ENCODE assay signal across 8 cellular contexts in genomic region chr5:57174850-57175525, GRCh38. TPM values are rescaled to one million over a fixed set of nuclear protein-coding genes. Genes with fewer than 3 reads are reported as not detected.
A peak's percentile ranks its signal among the peaks of the same experiment; 100 is the strongest.
DNase-seq lines count a peak whose midpoint lies in the region; ATAC-seq and TF ChIP-seq lines count a peak whose summit lies in the region.

No MANE protein-coding gene starts in this region.

- H3K27ac Mint-ChIP-seq in activated T-helper 1 cell treated with anti-CD3 and anti-CD28 coated beads, Interleukin-12 subunit alpha, Interleukin-12 subunit beta, Interleukin-2, Interleukin-4 antibody, amounts not matched to agents 30 ng/mL and 10 ng/mL and 1 ng/mL, durations not matched to agents 14 hours and 24 hours and 36 hours: peak overlapping the region; percentile 97
- H3K27ac Mint-ChIP-seq in stimulated activated memory B cell treated with anti-CD40 and anti-IgM and Interleukin-4, amounts not matched to agents 10 μg/mL and 1 μg/mL and 100 μg/mL, for 72 hours: peak overlapping the region; percentile 93

- peak overlapping the region; percentile 99 for H3K9ac ChIP-seq in iPS-15b (ENCODE audit: low read depth, low read length)

- H3K4me1 Mint-ChIP-seq in activated T-helper 1 cell treated with anti-CD3 and anti-CD28 coated beads, Interleukin-12 subunit alpha, Interleukin-12 subunit beta, Interleukin-2, Interleukin-4 antibody, amounts not matched to agents 30 ng/mL and 10 ng/mL and 1 ng/mL, durations not matched to agents 14 hours and 24 hours and 36 hours (ENCODE audit: low read depth): peaks cover 62% of the 10 kb centered on the region
- peaks cover 53% of the 10 kb centered on the region for H3K4me1 Mint-ChIP-seq in stimulated activated memory B cell treated with anti-CD40 and anti-IgM and Interleukin-4, amounts not matched to agents 10 μg/mL and 1 μg/mL and 100 μg/mL, for 72 hours

- intact Hi-C loops in heart left ventricle (cut with DNase I): loop anchor here in 9 of 10 donors (5.0 to 10.0 kb wide), 5 partner anchors 32 to 1180 kb away; partner anchors contain the start of genes IL6ST (in 1 of the 9) and MIER3 (in 1 of the 9)
- intact Hi-C loops in Right ventricle myocardium inferior (cut with DNase I): loop anchor here (5.0 kb wide), 2 partner anchors 32 to 47 kb away; no protein-coding TSS in a partner anchor
- intact Hi-C loops in activated T-helper 1 cell treated with anti-CD3 and anti-CD28 coated beads, Interleukin-12 subunit alpha, Interleukin-12 subunit beta, Interleukin-2, Interleukin-4 antibody, amounts not matched to agents 30 ng/mL and 10 ng/mL and 1 ng/mL, durations not matched to agents 14 hours and 24 hours and 36 hours (cut with micrococcal nuclease): loop anchor here (1.0 to 10.0 kb wide), 9 partner anchors 46 to 1980 kb away; partner anchors contain the start of genes DHX29, MTREX and SLC38A9

- H3K36me3 ChIP-seq in heart left ventricle (peaks cover 0 to 6% (median 0%) of the 10 kb centered on the region in 9 donors), iPS-15b (ENCODE audit: control insufficient read depth, insufficient read depth, low read length) (no peaks in the 10 kb centered on the region)

- 1 to 2% (median 1%) methylated on average over 11 of the region's 11 CpGs for WGBS in heart left ventricle, 4 donors

- ATAC-seq in heart left ventricle: no peak
- no peak for ATAC-seq in Right ventricle myocardium inferior
- no peak for ATAC-seq in stimulated activated memory B cell treated with anti-CD40 and anti-IgM and Interleukin-4, amounts not matched to agents 10 μg/mL and 1 μg/mL and 100 μg/mL, for 72 hours
- no peak for ATAC-seq in HG03139 (IDR thresholded peaks at IDR 0.05; ENCODE audit: unreplicated experiment)

- H3K4me3 ChIP-seq in heart left ventricle (peak overlapping the region; percentile 71 to 98 (median 89)), iPS-15b (ENCODE audit: low read depth, low read length) (peak overlapping the region; percentile 87)

- no peak for DNase-seq in heart left ventricle
- no peak for DNase-seq in Right ventricle myocardium inferior (ENCODE audit: missing footprints)
- DNase-seq in activated T-helper 1 cell treated with anti-CD3 and anti-CD28 coated beads, Interleukin-12 subunit alpha, Interleukin-12 subunit beta, Interleukin-2, Interleukin-4 antibody, amounts not matched to agents 30 ng/mL and 10 ng/mL and 1 ng/mL, durations not matched to agents 14 hours and 24 hours and 36 hours (ENCODE audit: low spot score): peak; percentile 8
- DNase-seq in NOMO-1 treated with dmso at 0.1 percent for 144 hours (lab: John Stamatoyannopoulos, UW; ENCODE audit: unreplicated experiment): no peak
- no peak for DNase-seq in AML-193 (lab: John Stamatoyannopoulos, UW)

- H3K36me3 Mint-ChIP-seq in activated T-helper 1 cell treated with anti-CD3 and anti-CD28 coated beads, Interleukin-12 subunit alpha, Interleukin-12 subunit beta, Interleukin-2, Interleukin-4 antibody, amounts not matched to agents 30 ng/mL and 10 ng/mL and 1 ng/mL, durations not matched to agents 14 hours and 24 hours and 36 hours (ENCODE audit: low read depth): peaks cover 47% of the 10 kb centered on the region
- H3K36me3 Mint-ChIP-seq in stimulated activated memory B cell treated with anti-CD40 and anti-IgM and Interleukin-4, amounts not matched to agents 10 μg/mL and 1 μg/mL and 100 μg/mL, for 72 hours: peaks cover 36% of the 10 kb centered on the region

- peak overlapping the region; percentile 94 to 100 (median 99) for H3K27ac ChIP-seq in heart left ventricle

- H3K27me3 ChIP-seq in heart left ventricle: no peaks in the 10 kb centered on the region
- H3K27me3 ChIP-seq in iPS-15b (ENCODE audit: control insufficient read depth, insufficient read depth, low read length): no peaks in the 10 kb centered on the region

- no peaks in the 10 kb centered on the region for H3K9me3 Mint-ChIP-seq in activated T-helper 1 cell treated with anti-CD3 and anti-CD28 coated beads, Interleukin-12 subunit alpha, Interleukin-12 subunit beta, Interleukin-2, Interleukin-4 antibody, amounts not matched to agents 30 ng/mL and 10 ng/mL and 1 ng/mL, durations not matched to agents 14 hours and 24 hours and 36 hours
- no peaks in the 10 kb centered on the region for H3K9me3 Mint-ChIP-seq in stimulated activated memory B cell treated with anti-CD40 and anti-IgM and Interleukin-4, amounts not matched to agents 10 μg/mL and 1 μg/mL and 100 μg/mL, for 72 hours

- no peak for TF ChIP-seq CTCF in heart left ventricle (IDR thresholded peaks at IDR 0.05)

- H3K27me3 Mint-ChIP-seq in activated T-helper 1 cell treated with anti-CD3 and anti-CD28 coated beads, Interleukin-12 subunit alpha, Interleukin-12 subunit beta, Interleukin-2, Interleukin-4 antibody, amounts not matched to agents 30 ng/mL and 10 ng/mL and 1 ng/mL, durations not matched to agents 14 hours and 24 hours and 36 hours (ENCODE audit: insufficient read depth): no peaks in the 10 kb centered on the region
- no peaks in the 10 kb centered on the region for H3K27me3 Mint-ChIP-seq in stimulated activated memory B cell treated with anti-CD40 and anti-IgM and Interleukin-4, amounts not matched to agents 10 μg/mL and 1 μg/mL and 100 μg/mL, for 72 hours

- H3K4me3 Mint-ChIP-seq in activated T-helper 1 cell treated with anti-CD3 and anti-CD28 coated beads, Interleukin-12 subunit alpha, Interleukin-12 subunit beta, Interleukin-2, Interleukin-4 antibody, amounts not matched to agents 30 ng/mL and 10 ng/mL and 1 ng/mL, durations not matched to agents 14 hours and 24 hours and 36 hours: peak overlapping the region; percentile 96
- peak overlapping the region; percentile 95 for H3K4me3 Mint-ChIP-seq in stimulated activated memory B cell treated with anti-CD40 and anti-IgM and Interleukin-4, amounts not matched to agents 10 μg/mL and 1 μg/mL and 100 μg/mL, for 72 hours

- TF ChIP-seq POLR2A in heart left ventricle (IDR thresholded peaks at IDR 0.05): no peak

- H3K4me1 ChIP-seq in heart left ventricle: peaks cover 9 to 61% (median 40%) of the 10 kb centered on the region in 12 donors
- no peaks in the 10 kb centered on the region for H3K4me1 ChIP-seq in iPS-15b (ENCODE audit: control insufficient read depth, insufficient read depth, low read length)

- no peaks in the 10 kb centered on the region for H3K9me3 ChIP-seq in heart left ventricle
- no peaks in the 10 kb centered on the region for H3K9me3 ChIP-seq in iPS-15b (ENCODE audit: control insufficient read depth, insufficient read depth, low read length)

RNA-seq across cellular contexts. Expression of gene GPBP1, which starts 1.1 kb away (rescaled TPM):
- total RNA-seq in heart left ventricle (10 to 100 TPM; 41.8 to 60.9 (median 50.1) TPM), Right ventricle myocardium inferior (58.9 TPM)
- polyA plus RNA-seq in heart left ventricle: 10 to 100 TPM; 31.0 to 48.3 TPM
- total RNA-seq in activated T-helper 1 cell treated with anti-CD3 and anti-CD28 coated beads, Interleukin-12 subunit alpha, Interleukin-12 subunit beta, Interleukin-2, Interleukin-4 antibody, amounts not matched to agents 30 ng/mL and 10 ng/mL and 1 ng/mL, durations not matched to agents 14 hours and 24 hours and 36 hours: 94.6 and 106 TPM in 2 replicates
